In genomic region chr19:30160426-30160825, GRCh38 we compare ENCODE assay signal across 26 cellular contexts.
A peak's percentile ranks its signal among the peaks of the same experiment; 100 is the strongest.
DNase-seq lines count a peak whose midpoint lies in the region; ATAC-seq, FAIRE-seq and TF ChIP-seq lines count a peak whose summit lies in the region.
"Had no signal": no experiment of that assay in that cellular context is flagged by ENCODE, and none has a peak within 500 bp of the region (broad histone marks: within the 10 kb centered on the region; RNA-seq: fewer than 3 reads in every experiment).

No MANE protein-coding gene starts in this region.

- no peaks in the 10 kb centered on the region for H3K4me1 ChIP-seq in colonic mucosa
- H3K4me1 ChIP-seq: A549, HAP-1 had no signal

- no peaks in the 10 kb centered on the region for H3K27me3 ChIP-seq in colonic mucosa
- H3K27me3 ChIP-seq: BE2C; BLaER1 treated with 17β-estradiol and CSF1 and Interleukin-3, amounts not matched to agents 10 nM and 100 nM had no signal

- no peak overlapping the region for H3K4me3 Mint-ChIP-seq in osteocyte (ENCODE audit: unreplicated experiment)
- H3K4me3 Mint-ChIP-seq: CD4-positive, alpha-beta memory T cell; HFFc6 had no signal

- no peak overlapping the region for H3K4me3 ChIP-seq in colonic mucosa
- H3K4me3 ChIP-seq in foreskin fibroblast (ENCODE audit: low read depth in 1 of 2, low read length in 2 of 2): no peak overlapping the region
- H3K4me3 ChIP-seq: A549; BLaER1 treated with 17β-estradiol and CSF1 and Interleukin-3, amounts not matched to agents 10 nM and 100 nM; HAP-1 had no signal

- H3K9me3 Mint-ChIP-seq in osteocyte (ENCODE audit: unreplicated experiment): peaks cover 16% of the 10 kb centered on the region

- no peak overlapping the region for H3K27ac Mint-ChIP-seq in osteocyte (ENCODE audit: unreplicated experiment)
- H3K27ac Mint-ChIP-seq: CD4-positive, alpha-beta memory T cell; HFFc6 had no signal

- TF ChIP-seq CTCF in colonic mucosa (IDR thresholded peaks at IDR 0.05) (no peak), osteocyte (IDR thresholded peaks at IDR 0.05) (no peak), foreskin fibroblast (IDR thresholded peaks at IDR 0.05; ENCODE audit: low read depth, low read length) (no peak)

- H3K36me3 ChIP-seq in colonic mucosa: no peaks in the 10 kb centered on the region
- H3K36me3 ChIP-seq: BE2C; BLaER1 treated with 17β-estradiol and CSF1 and Interleukin-3, amounts not matched to agents 10 nM and 100 nM; HAP-1 had no signal

- peak; percentile 20 for FAIRE-seq in urothelium cell line (lab: Jason Lieb, UNC)
- FAIRE-seq: A549, GM12891, GM18507, H54 had no signal

- H3K27ac ChIP-seq in colonic mucosa: no peak overlapping the region
- H3K27ac ChIP-seq: 22Rv1; A549; BLaER1 treated with 17β-estradiol and CSF1 and Interleukin-3, amounts not matched to agents 10 nM and 100 nM had no signal

- no peaks in the 10 kb centered on the region for H3K4me1 Mint-ChIP-seq in osteocyte (ENCODE audit: unreplicated experiment)
- H3K4me1 Mint-ChIP-seq: CD4-positive, alpha-beta memory T cell had no signal

- no peak overlapping the region for H3K9ac ChIP-seq in colonic mucosa (ENCODE audit: low read depth in 2 of 2, low read length in 2 of 2)
- H3K9ac ChIP-seq: BLaER1 treated with 17β-estradiol and CSF1 and Interleukin-3, amounts not matched to agents 10 nM and 100 nM had no signal

- no peaks in the 10 kb centered on the region for H3K27me3 Mint-ChIP-seq in osteocyte (ENCODE audit: unreplicated experiment)

- no peak for ATAC-seq in left cardiac atrium
- ATAC-seq in SK-N-SH treated with all-trans-retinoic acid at 6 μM for 48 hours: no peak
- ATAC-seq: A549 had no signal

- peak; percentile 56 for DNase-seq in cardiac septum (ENCODE audit: low spot score)
- no peak for DNase-seq in left cardiac atrium
- DNase-seq in colonic mucosa: peak; percentile 8
- peak; percentile 76 for DNase-seq in osteocyte (ENCODE audit: extremely low spot score, unreplicated experiment)
- no peak for DNase-seq in urothelium cell line (ENCODE audit: low spot score)
- no peak for DNase-seq in foreskin fibroblast
- no peak for DNase-seq in HT-29 (ENCODE audit: low spot score)
- DNase-seq: ACHN; AML-193; BE2C; Calu3; CD4-positive, alpha-beta memory T cell; COR-L47; DMS53; DMS79 treated with DMSO at 0.1 percent for 48 hours; GF-D8; GOT3; HFFc6 had no signal

- H3K36me3 Mint-ChIP-seq in osteocyte (ENCODE audit: unreplicated experiment): no peaks in the 10 kb centered on the region
- H3K36me3 Mint-ChIP-seq: CD4-positive, alpha-beta memory T cell had no signal

- intact Hi-C loops in cardiac septum (cut with DNase I) (loop anchor here (5.0 kb wide), 1 partner anchor 88 kb away; no protein-coding TSS in a partner anchor), left cardiac atrium (cut with DNase I) (no loop called here), colonic mucosa (cut with DNase I) (no loop called here)

- no peaks in the 10 kb centered on the region for H3K9me3 ChIP-seq in colonic mucosa
- H3K9me3 ChIP-seq: BE2C; BLaER1 treated with 17β-estradiol and CSF1 and Interleukin-3, amounts not matched to agents 10 nM and 100 nM; HAP-1 had no signal

TF ChIP-seq in SK-N-SH treated with all-trans-retinoic acid at 6 μM for 48 hours, 23 proteins besides CTCF, POLR2A, EP300 and RAD21:
- TF ChIP-seq ZFP3 (CRISPR knock-in tag; IDR thresholded peaks at IDR 0.05): no peak
- TF ChIP-seq GLIS3 (CRISPR knock-in tag; IDR thresholded peaks at IDR 0.05): no peak
- TF ChIP-seq ZFP30 (CRISPR knock-in tag; IDR thresholded peaks at IDR 0.05): no peak
- TF ChIP-seq ZNF8 (CRISPR knock-in tag; IDR thresholded peaks at IDR 0.05): no peak
TF ChIP-seq in SK-N-SH treated with all-trans-retinoic acid at 6 μM for 48 hours: peak in this region for 0.

Comparison
In these comparisons a context has a peak if more than half of its experiments do, and no peak if none do; other contexts are left out.
1. DNase-seq: peak in cardiac septum (single experiment), colonic mucosa (single experiment) and osteocyte (single experiment); none in left cardiac atrium (single experiment), urothelium cell line (single experiment), foreskin fibroblast (0 of 2) and HT-29 (single experiment).